In genomic region chr4:142168181-142168580, GRCh38 we compare ENCODE assay signal across 18 cellular contexts.
"Had no signal": no experiment of that assay in that cellular context is flagged by ENCODE, and none has a peak within 500 bp of the region (broad histone marks: within the 10 kb centered on the region; RNA-seq: fewer than 3 reads in every experiment).

No MANE protein-coding gene starts in this region.

- H3K9me3 ChIP-seq: prostate gland, right atrium auricular region, tibial nerve had no signal

- DNase-seq: activated CD4-positive, alpha-beta T cell treated with anti-CD3 and anti-CD28 coated beads for 36 hours; activated CD4-positive, alpha-beta T cell treated with anti-CD3 and anti-CD28 coated beads, Interleukin-2, amount 50 U/mL, for 48 hours; activated naive CD4-positive, alpha-beta T cell treated with Interleukin-2 at 50 U/mL for 16 hours; activated T-cell treated with anti-CD3 and anti-CD28 coated beads, Interleukin-2, amount 50 U/mL, for 24 hours; adrenal gland; endodermal cell; midbrain; nephron progenitor cell; stimulated activated CD4-positive, alpha-beta T cell treated with anti-CD3 and anti-CD28 coated beads, Interleukin-2, amount 100 ng/mL, for 24 hours; stimulated activated naive CD8-positive, alpha-beta T cell treated with anti-CD3 and anti-CD28 coated beads, Interleukin-15, Interleukin-2, amounts not matched to agents 100 U/mL and 50 U/mL, for 24 hours; substantia nigra had no signal

- H3K36me3 ChIP-seq: adrenal gland, prostate gland had no signal

- H3K4me3 ChIP-seq: adrenal gland, lung, prostate gland, right atrium auricular region, tibial nerve had no signal

- H3K36me3 Mint-ChIP-seq: WTC11 had no signal

- H3K27ac Mint-ChIP-seq: activated CD4-positive, alpha-beta T cell treated with anti-CD3 and anti-CD28 coated beads for 36 hours; activated T-cell treated with anti-CD3 and anti-CD28 coated beads, Interleukin-2, amount 50 U/mL, for 24 hours; activated T-helper 2 cell treated with anti-CD3 and anti-CD28 coated beads, Interferon-gamma antibody, Interleukin-2, Interleukin-4, amounts not matched to agents 10 μg/mL and 5 μg/mL and 100 μg/mL, durations not matched to agents 14 hours and 24 hours and 36 hours; endodermal cell; nephron progenitor cell; WTC11 had no signal

- H3K4me3 Mint-ChIP-seq: activated CD4-positive, alpha-beta T cell treated with anti-CD3 and anti-CD28 coated beads for 36 hours; activated T-cell treated with anti-CD3 and anti-CD28 coated beads, Interleukin-2, amount 50 U/mL, for 24 hours; endodermal cell; nephron progenitor cell; WTC11 had no signal

- H3K27me3 Mint-ChIP-seq: activated CD4-positive, alpha-beta T cell treated with anti-CD3 and anti-CD28 coated beads for 36 hours; activated T-cell treated with anti-CD3 and anti-CD28 coated beads, Interleukin-2, amount 50 U/mL, for 24 hours had no signal

- ATAC-seq: activated CD4-positive, alpha-beta T cell treated with anti-CD3 and anti-CD28 coated beads for 36 hours; left lobe of liver; stimulated activated naive CD8-positive, alpha-beta T cell treated with anti-CD3 and anti-CD28 coated beads, Interleukin-15, Interleukin-2, amounts not matched to agents 100 U/mL and 50 U/mL, for 24 hours; WTC11 had no signal

- H3K4me1 ChIP-seq: adrenal gland, prostate gland, right atrium auricular region, tibial nerve had no signal

- H3K4me1 Mint-ChIP-seq: endodermal cell, nephron progenitor cell had no signal

- H3K9me3 Mint-ChIP-seq: activated T-cell treated with anti-CD3 and anti-CD28 coated beads, Interleukin-2, amount 50 U/mL, for 24 hours; activated T-helper 2 cell treated with anti-CD3 and anti-CD28 coated beads, Interferon-gamma antibody, Interleukin-2, Interleukin-4, amounts not matched to agents 10 μg/mL and 5 μg/mL and 100 μg/mL, durations not matched to agents 14 hours and 24 hours and 36 hours; endodermal cell; nephron progenitor cell; WTC11 had no signal

- H3K27me3 ChIP-seq: adrenal gland, right atrium auricular region, tibial nerve had no signal
